ENCODE assay signal across 8 cellular contexts in the genomic region with DNA sequence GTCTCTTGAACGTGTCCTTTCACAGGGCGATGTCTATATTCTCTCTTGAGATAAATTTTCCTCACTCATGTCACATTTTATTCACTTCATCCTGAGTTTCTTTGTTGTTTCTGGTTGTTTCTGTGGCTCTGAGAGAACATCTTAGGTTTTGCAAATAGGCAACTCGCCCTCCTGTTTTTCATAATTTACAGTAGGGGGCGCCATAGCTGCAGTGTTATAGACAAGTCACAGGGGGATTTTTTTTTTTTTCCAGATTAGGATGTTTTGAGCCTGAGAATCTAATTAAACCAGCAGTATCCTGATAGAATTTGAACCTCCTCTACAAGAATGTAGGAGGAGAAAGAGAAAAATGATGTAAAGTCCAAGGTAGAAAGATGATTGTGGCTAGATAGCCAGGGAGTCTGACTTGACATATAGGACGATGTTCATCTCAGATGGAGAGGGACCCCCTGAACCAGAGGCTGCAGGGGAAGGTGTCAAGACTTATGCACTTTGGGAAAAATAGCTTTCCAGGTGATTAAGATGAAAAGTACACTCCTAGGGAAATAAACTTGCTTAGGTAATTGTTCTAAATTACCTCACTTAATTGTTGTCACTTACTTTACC.
A peak's percentile ranks its signal among the peaks of the same experiment; 100 is the strongest.
DNase-seq lines count a peak whose midpoint lies in the region; ATAC-seq, FAIRE-seq and TF ChIP-seq lines count a peak whose summit lies in the region.

No MANE protein-coding gene starts in this region.

- TF ChIP-seq CTCF in kidney (IDR thresholded peaks at IDR 0.05; ENCODE audit: borderline replicate concordance, extremely low read depth, insufficient read depth), result peak; percentile 29

- no peaks in the 10 kb centered on the region for H3K36me3 ChIP-seq in kidney (ENCODE audit: control insufficient read depth in 1 of 2, insufficient read depth in 2 of 2, low read length in 2 of 2)

- no peak overlapping the region for H3K4me3 ChIP-seq in kidney (ENCODE audit: low read length in 2 of 2)

- intact Hi-C loops in kidney (cut with DNase I), result no loop called here

- H3K4me1 ChIP-seq in kidney (ENCODE audit: control insufficient read depth in 1 of 2, insufficient read depth in 1 of 2, low read depth in 1 of 2, low read length in 2 of 2), result no peaks in the 10 kb centered on the region

- DNase-seq in D341Med (ENCODE audit: low spot score) (peak; percentile 46), HT-29 (ENCODE audit: low spot score) (peak; percentile 16), SW480 (ENCODE audit: low spot score) (peak; percentile 13), kidney (no peak), T-helper 1 cell (no peak)
- no peak for DNase-seq in activated CD4-positive, alpha-beta T cell treated with anti-CD3 and anti-CD28 coated beads, Interleukin-2, amount 50 U/mL, for 1 hour

- ATAC-seq in GM18519 (IDR thresholded peaks at IDR 0.05; ENCODE audit: low FRiP score, unreplicated experiment) (no peak), HG03439 (IDR thresholded peaks at IDR 0.05; ENCODE audit: unreplicated experiment) (no peak)

- FAIRE-seq in kidney (lab: Jason Lieb, UNC), result no peak

- no peak overlapping the region for H3K9ac ChIP-seq in kidney (ENCODE audit: low read length in 2 of 2)

- no peak overlapping the region for H3K27ac ChIP-seq in kidney (ENCODE audit: low read depth in 2 of 2, low read length in 2 of 2)

- no peaks in the 10 kb centered on the region for H3K9me3 ChIP-seq in kidney (ENCODE audit: control insufficient read depth in 1 of 2, low read length in 2 of 2)

Comparison
In these comparisons a context has a peak if more than half of its experiments do, and no peak if none do; other contexts are left out.
1. DNase-seq: peak in D341Med (single experiment), HT-29 (single experiment) and SW480 (single experiment); none in kidney (single experiment), T-helper 1 cell (0 of 5) and activated CD4-positive, alpha-beta T cell treated with anti-CD3 and anti-CD28 coated beads, Interleukin-2, amount 50 U/mL, for 1 hour (single experiment).